In genomic region chr2:120631241-120631640, GRCh38 we compare ENCODE assay signal across 1 cellular context.
TF ChIP-seq lines count a peak whose summit lies in the region.

No MANE protein-coding gene starts in this region.

TF ChIP-seq in H1, 55 proteins besides CTCF, POLR2A, EP300 and RAD21 (continued from another document):
- no peak for TF ChIP-seq HDAC6 (IDR thresholded peaks at IDR 0.05; ENCODE audit: low read depth, low read length)
- no peak for TF ChIP-seq CBX8 (IDR thresholded peaks at IDR 0.05; ENCODE audit: borderline replicate concordance, low read depth, low read length)
- no peak for TF ChIP-seq BRCA1 (IDR thresholded peaks at IDR 0.05; ENCODE audit: low read depth, low read length)
- no peak for TF ChIP-seq HDAC2 (IDR thresholded peaks at IDR 0.05; ENCODE audit: borderline replicate concordance in 1 of 2, low read depth in 2 of 2, low read length in 2 of 2)
